In genomic region chr3:47261301-47261700, GRCh38 we compare ENCODE assay signal across 19 cellular contexts. TPM values are rescaled to one million over a fixed set of nuclear protein-coding genes. Genes with fewer than 3 reads are reported as not detected.
A peak's percentile ranks its signal among the peaks of the same experiment; 100 is the strongest.
DNase-seq lines count a peak whose midpoint lies in the region; ATAC-seq, FAIRE-seq and TF ChIP-seq lines count a peak whose summit lies in the region.
"Had no signal": no experiment of that assay in that cellular context is flagged by ENCODE, and none has a peak within 500 bp of the region (broad histone marks: within the 10 kb centered on the region; RNA-seq: fewer than 3 reads in every experiment).

No MANE protein-coding gene starts in this region.

- FAIRE-seq in GM12892 (lab: Jason Lieb, UNC) = no peak
- FAIRE-seq: endometrium, RCC 7860 had no signal

- TF ChIP-seq POLR2A in spleen (IDR thresholded peaks at IDR 0.05) = no peak
- no peak for TF ChIP-seq POLR2A in GM12892 (IDR thresholded peaks at IDR 0.05; ENCODE audit: low read depth, low read length)

- no peak overlapping the region for H3K4me3 ChIP-seq in spleen
- H3K4me3 ChIP-seq: psoas muscle had no signal

- H3K27ac ChIP-seq in spleen = no peak overlapping the region
- H3K27ac ChIP-seq: 22Rv1, psoas muscle had no signal

- H3K4me1 ChIP-seq in spleen = no peaks in the 10 kb centered on the region

- intact Hi-C loops in spleen (cut with DNase I; ENCODE audit: low total_unique reads) = no loop called here

- no peaks in the 10 kb centered on the region for H3K9me3 ChIP-seq in spleen
- H3K9me3 ChIP-seq: psoas muscle had no signal

- DNase-seq in NOMO-1 treated with DMSO at 0.1 percent for 48 hours (lab: John Stamatoyannopoulos, UW; ENCODE audit: unreplicated experiment) (peak; percentile 2), NOMO-1 treated with dmso at 0.1 percent for 144 hours (lab: John Stamatoyannopoulos, UW; ENCODE audit: unreplicated experiment) (no peak), OCI-M1 (lab: John Stamatoyannopoulos, UW) (peak; percentile 27), fibroblast of gingiva (ENCODE audit: low read depth) (peak; percentile 12), spleen (peak; percentile 29), GM12892 (ENCODE audit: insufficient read length) (no peak)
- DNase-seq: activated gamma-delta T cell; CD4-positive, alpha-beta T cell; DND-41; NCI-H1930; NCI-H510A; psoas muscle; T-helper 1 cell had no signal

- 88 to 95% (median 91%) methylated on average over 3 of the region's 3 CpGs for WGBS in spleen, 5 donors

- ATAC-seq in esophagus mucosa (no peak), GM18519 (IDR thresholded peaks at IDR 0.05; ENCODE audit: low FRiP score, unreplicated experiment) (no peak)
- ATAC-seq: activated CD4-positive, CD25-positive, alpha-beta regulatory T cell treated with anti-CD3 and anti-CD28 coated beads, Interleukin-2, amount 50 U/mL, for 24 hours; psoas muscle had no signal

- TF ChIP-seq CTCF in spleen (IDR thresholded peaks at IDR 0.05 in 8 of 11, conservative IDR thresholded peaks at IDR 0.05 in 3 of 11) = no peak

- no peaks in the 10 kb centered on the region for H3K27me3 ChIP-seq in spleen (replicated peaks in 1 of 7)

- H3K36me3 ChIP-seq in spleen = no peaks in the 10 kb centered on the region

RNA-seq across cellular contexts. Expression of gene KIF9, which starts 21.3 kb away (rescaled TPM):
- total RNA-seq in spleen (10 to 100 TPM in 2 of 7 donors, 1 to 10 TPM in 5; 3.9 to 15.8 (median 6.6) TPM), esophagus mucosa (4.4 TPM)
- polyA plus RNA-seq in spleen = 10 to 100 TPM in 1 of 3 donors, 1 to 10 TPM in 2; 3.8 to 12.3 (median 6.8) TPM
- 2.8 TPM for polyA plus RNA-seq in GM12892 (2012; ENCODE audit: missing spikeins)

RNA-seq across cellular contexts. Expression of gene KLHL18, which starts 21.4 kb away (rescaled TPM):
- 10 to 100 TPM; 22.0 to 44.6 (median 31.3) TPM for total RNA-seq in spleen
- 10 to 100 TPM; 19.2 to 28.3 (median 26.9) TPM for polyA plus RNA-seq in spleen
- 18.1 TPM for polyA plus RNA-seq in GM12892 (2012; ENCODE audit: missing spikeins)
- 24.2 TPM for total RNA-seq in esophagus mucosa

Comparison
In these comparisons a context has a peak if more than half of its experiments do, and no peak if none do; other contexts are left out.
1. DNase-seq: peak in NOMO-1 treated with DMSO at 0.1 percent for 48 hours (single experiment), OCI-M1 (single experiment), fibroblast of gingiva (single experiment) and spleen (single experiment); none in NOMO-1 treated with dmso at 0.1 percent for 144 hours (single experiment) and GM12892 (single experiment).